13 cellular contexts compared by ENCODE assay signal in genomic region chr3:160876568-160877100, GRCh38.
"Had no signal": no experiment of that assay in that cellular context is flagged by ENCODE, and none has a peak within 500 bp of the region (broad histone marks: within the 10 kb centered on the region; RNA-seq: fewer than 3 reads in every experiment).

No MANE protein-coding gene starts in this region.

- H3K27me3 ChIP-seq: cardiac muscle cell, dorsolateral prefrontal cortex, foreskin keratinocyte, tibial artery had no signal

- DNase-seq: activated CD4-positive, alpha-beta T cell treated with anti-CD3 and anti-CD28 coated beads, Interleukin-2, amount 50 U/mL, for 4 hours; activated gamma-delta T cell treated with Interleukin-2 at 50 U/mL for 16 hours; endodermal cell; foreskin keratinocyte; retina; stimulated activated naive CD8-positive, alpha-beta T cell treated with anti-CD3 and anti-CD28 coated beads, Interleukin-15, Interleukin-2, amounts not matched to agents 100 U/mL and 50 U/mL, for 24 hours; tibial artery had no signal

- H3K36me3 ChIP-seq: cardiac muscle cell, tibial artery had no signal

- H3K4me3 ChIP-seq: cardiac muscle cell, dorsolateral prefrontal cortex, lung, skin epidermis, tibial artery had no signal

- H3K27ac ChIP-seq: cardiac muscle cell, epithelial cell of prostate, foreskin keratinocyte, skin epidermis, tibial artery had no signal

- H3K4me1 ChIP-seq: foreskin keratinocyte had no signal

- ATAC-seq: activated naive CD4-positive, alpha-beta T cell treated with anti-CD3 and anti-CD28 coated beads, Interleukin-2, amount 50 U/mL, for 72 hours; foreskin keratinocyte; stimulated activated naive CD8-positive, alpha-beta T cell treated with anti-CD3 and anti-CD28 coated beads, Interleukin-15, Interleukin-2, amounts not matched to agents 100 U/mL and 50 U/mL, for 24 hours had no signal
